Comparison of ENCODE assay signal across 20 cellular contexts in the genomic region with DNA sequence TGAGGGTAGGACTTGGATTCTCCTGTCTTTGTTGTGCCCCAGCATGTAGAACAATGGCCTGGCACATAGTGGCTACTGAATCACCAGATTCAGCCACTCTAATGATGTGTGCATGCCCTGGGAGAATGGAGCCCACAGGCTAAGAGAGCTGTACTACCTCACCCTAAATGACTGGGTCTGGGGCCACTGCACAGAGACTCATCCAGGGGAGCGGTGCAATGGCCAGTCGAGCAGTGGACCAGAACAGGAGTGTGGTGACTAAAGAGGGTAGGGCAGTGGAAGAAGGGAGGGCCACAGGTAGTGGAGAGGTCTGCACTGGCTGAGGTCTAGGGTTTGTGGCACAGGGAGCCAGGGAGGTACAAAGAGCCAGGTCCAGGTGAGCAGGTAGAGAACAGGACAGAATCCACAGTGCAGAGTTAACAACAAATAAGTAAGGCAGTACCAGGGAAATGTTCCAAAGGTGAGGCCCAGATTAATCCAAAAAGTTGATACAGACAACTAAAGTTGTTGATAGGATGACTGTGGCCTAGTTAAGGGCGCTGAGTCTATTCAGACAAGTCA.
"Had no signal": no experiment of that assay in that cellular context is flagged by ENCODE, and none has a peak within 500 bp of the region (broad histone marks: within the 10 kb centered on the region; RNA-seq: fewer than 3 reads in every experiment).

No MANE protein-coding gene starts in this region.

- H3K27ac Mint-ChIP-seq: activated B cell treated with CpG ODN at 0.5 μM for 24 hours; activated CD4-positive, alpha-beta memory T cell treated with anti-CD3 and anti-CD28 coated beads for 36 hours; activated naive CD8-positive, alpha-beta T cell; activated T-helper 1 cell treated with anti-CD3 and anti-CD28 coated beads, Interleukin-12 subunit alpha, Interleukin-12 subunit beta, Interleukin-2, Interleukin-4 antibody, amounts not matched to agents 30 ng/mL and 10 ng/mL and 1 ng/mL, durations not matched to agents 14 hours and 24 hours and 36 hours; effector memory CD8-positive, alpha-beta T cell; natural killer cell treated with Interleukin-12 subunit alpha and Interleukin-12 subunit beta and Interleukin-15 and Interleukin-18, amount 100 ng/mL, for 72 hours; T-helper 2 cell treated with Interferon-gamma antibody and Interleukin-4, amounts not matched to agents 5 μg/mL and 100 μg/mL, for 36 hours had no signal

- FAIRE-seq: frontal cortex, kidney, TTC549 had no signal

- H3K9me3 Mint-ChIP-seq: activated B cell treated with CpG ODN at 0.5 μM for 24 hours; activated CD4-positive, alpha-beta memory T cell treated with anti-CD3 and anti-CD28 coated beads for 36 hours; activated T-helper 1 cell treated with anti-CD3 and anti-CD28 coated beads, Interleukin-12 subunit alpha, Interleukin-12 subunit beta, Interleukin-2, Interleukin-4 antibody, amounts not matched to agents 30 ng/mL and 10 ng/mL and 1 ng/mL, durations not matched to agents 14 hours and 24 hours and 36 hours; effector memory CD8-positive, alpha-beta T cell; T-helper 2 cell treated with Interferon-gamma antibody and Interleukin-4, amounts not matched to agents 5 μg/mL and 100 μg/mL, for 36 hours had no signal

- H3K9me3 ChIP-seq: neutrophil, tibial nerve had no signal

- H3K36me3 Mint-ChIP-seq: activated CD4-positive, alpha-beta memory T cell treated with anti-CD3 and anti-CD28 coated beads for 36 hours; activated naive CD8-positive, alpha-beta T cell; natural killer cell treated with Interleukin-12 subunit alpha and Interleukin-12 subunit beta and Interleukin-15 and Interleukin-18, amount 100 ng/mL, for 72 hours had no signal

- H3K4me3 ChIP-seq: cardiac muscle cell, tibial nerve had no signal

- H3K27me3 ChIP-seq: cardiac muscle cell, tibial nerve had no signal

- H3K4me1 Mint-ChIP-seq: activated B cell treated with CpG ODN at 0.5 μM for 24 hours had no signal

- ATAC-seq: effector memory CD8-positive, alpha-beta T cell had no signal

- DNase-seq: activated B cell treated with CpG ODN at 0.5 μM for 24 hours; activated CD4-positive, alpha-beta memory T cell treated with anti-CD3 and anti-CD28 coated beads for 36 hours; activated CD4-positive, alpha-beta T cell treated with anti-CD3 and anti-CD28 coated beads for 4 hours; activated T-cell treated with anti-CD3 and anti-CD28 coated beads for 4 hours; effector memory CD8-positive, alpha-beta T cell; head of caudate nucleus; kidney; mesendoderm; retina; stimulated activated naive CD4-positive, alpha-beta T cell treated with Interleukin-2 at 50 U/mL for 16 hours had no signal

- H3K4me3 Mint-ChIP-seq: activated B cell treated with CpG ODN at 0.5 μM for 24 hours; activated CD4-positive, alpha-beta memory T cell treated with anti-CD3 and anti-CD28 coated beads for 36 hours; activated naive CD8-positive, alpha-beta T cell; activated T-helper 1 cell treated with anti-CD3 and anti-CD28 coated beads, Interleukin-12 subunit alpha, Interleukin-12 subunit beta, Interleukin-2, Interleukin-4 antibody, amounts not matched to agents 30 ng/mL and 10 ng/mL and 1 ng/mL, durations not matched to agents 14 hours and 24 hours and 36 hours; effector memory CD8-positive, alpha-beta T cell; natural killer cell treated with Interleukin-12 subunit alpha and Interleukin-12 subunit beta and Interleukin-15 and Interleukin-18, amount 100 ng/mL, for 72 hours; T-helper 2 cell treated with Interferon-gamma antibody and Interleukin-4, amounts not matched to agents 5 μg/mL and 100 μg/mL, for 36 hours had no signal

- H3K36me3 ChIP-seq: cardiac muscle cell, neutrophil, tibial nerve had no signal

- H3K4me1 ChIP-seq: tibial nerve had no signal

- H3K27ac ChIP-seq: cardiac muscle cell, epithelial cell of prostate, neutrophil, tibial nerve had no signal
